8 cellular contexts compared by ENCODE assay signal in the genomic region with DNA sequence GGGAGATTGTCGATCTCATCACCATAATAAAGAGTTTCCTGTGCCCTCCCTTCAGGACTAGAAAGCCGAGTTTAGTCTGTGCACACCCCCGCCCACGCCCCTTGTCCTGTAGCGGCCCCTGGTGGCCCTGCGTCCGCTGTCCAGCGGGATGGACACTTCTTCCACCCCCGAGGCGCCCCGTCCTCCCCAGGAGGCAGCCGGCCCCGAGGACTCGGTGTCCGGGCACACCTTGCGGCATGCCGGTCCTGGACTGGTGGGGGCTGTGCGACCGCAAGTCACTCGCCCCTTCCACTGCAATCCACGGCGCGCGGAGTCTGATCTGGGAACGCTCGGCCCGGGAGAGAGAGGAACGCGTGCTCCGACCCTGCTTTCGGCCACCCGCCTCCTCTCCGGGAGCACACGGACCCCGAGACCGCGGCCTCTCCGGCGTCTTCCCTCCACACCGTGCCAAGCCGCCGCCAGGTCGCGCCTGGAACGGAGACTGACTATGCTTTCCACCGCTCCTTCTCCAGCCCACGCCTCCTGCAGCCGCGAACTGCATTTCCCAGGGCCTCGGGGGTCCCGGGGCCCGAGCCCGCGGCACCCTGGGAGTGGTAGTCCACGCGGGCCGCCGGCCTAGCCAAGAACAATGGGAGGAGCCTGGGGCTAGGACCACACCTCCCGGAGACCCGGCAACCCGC. TPM values are rescaled to one million over a fixed set of nuclear protein-coding genes. Genes with fewer than 3 reads are reported as not detected.
A peak's percentile ranks its signal among the peaks of the same experiment; 100 is the strongest.
DNase-seq lines count a peak whose midpoint lies in the region; ATAC-seq and TF ChIP-seq lines count a peak whose summit lies in the region.

No MANE protein-coding gene starts in this region.

- H3K9me2 ChIP-seq in GM23248 (ENCODE audit: insufficient read depth): no peaks in the 10 kb centered on the region

- peak overlapping the region; percentile 86 for H3K4me2 ChIP-seq in GM23248 (ENCODE audit: unreplicated experiment)
- H3K4me2 ChIP-seq in neuronal stem cell (ENCODE audit: insufficient read depth, low read length, poor library complexity, severe bottlenecking): peak overlapping the region; percentile 99

- H4K20me1 ChIP-seq in GM23248 (ENCODE audit: insufficient read depth): no peaks in the 10 kb centered on the region

- H3K27me3 ChIP-seq in GM23248 (replicated peaks; ENCODE audit: insufficient read depth) (no peaks in the 10 kb centered on the region), foreskin keratinocyte (no peaks in the 10 kb centered on the region), neuronal stem cell (ENCODE audit: control insufficient read depth in 3 of 3, insufficient read depth in 3 of 3, low read depth in 1 of 3, low read length in 3 of 3) (peaks cover 0 to 5% (median 0%) of the 10 kb centered on the region in 3 experiments), subcutaneous abdominal adipose tissue (ENCODE audit: control insufficient read depth in 5 of 5, insufficient read depth in 4 of 5, low read length in 5 of 5) (no peaks in the 10 kb centered on the region)

- peak; percentile 88 for TF ChIP-seq CTCF in foreskin keratinocyte (conservative IDR thresholded peaks at IDR 0.05)

- no peak overlapping the region for H2BK12ac ChIP-seq in neuronal stem cell (ENCODE audit: low read length)

- H3K4ac ChIP-seq in neuronal stem cell (ENCODE audit: low read length): peak overlapping the region; percentile 42

- H4K8ac ChIP-seq in neuronal stem cell (ENCODE audit: low read depth, low read length): peak overlapping the region; percentile 72

- H3K4me1 ChIP-seq in GM23248 (ENCODE audit: insufficient read depth) (no peaks in the 10 kb centered on the region), foreskin keratinocyte (no peaks in the 10 kb centered on the region), neuronal stem cell (ENCODE audit: control insufficient read depth in 2 of 2, insufficient read depth in 1 of 2, low read depth in 1 of 2, low read length in 2 of 2) (peaks cover 15 to 21% of the 10 kb centered on the region in 2 donors), subcutaneous abdominal adipose tissue (ENCODE audit: control insufficient read depth in 5 of 5, insufficient read depth in 5 of 5, low read length in 5 of 5) (peaks cover 6 to 35% (median 28%) of the 10 kb centered on the region in 5 donors)

- peak overlapping the region; percentile 74 for H3K9ac ChIP-seq in GM23248
- H3K9ac ChIP-seq in neuronal stem cell (ENCODE audit: low read depth, low read length, poor library complexity): peak overlapping the region; percentile 97
- H3K9ac ChIP-seq in subcutaneous abdominal adipose tissue (ENCODE audit: low read length in 5 of 5): peak overlapping the region in 4 of 5 donors; percentile 74 to 91 (median 78)

- H2BK120ac ChIP-seq in neuronal stem cell (ENCODE audit: low read depth, low read length): peak overlapping the region; percentile 52

- H3K4me3 ChIP-seq in GM23248: peak overlapping the region; percentile 82
- H3K4me3 ChIP-seq in neuronal stem cell (ENCODE audit: low read length in 2 of 2): peak overlapping the region; percentile 74 to 84
- H3K4me3 ChIP-seq in subcutaneous abdominal adipose tissue (ENCODE audit: low read depth in 1 of 5, low read length in 5 of 5): peak overlapping the region; percentile 67 to 88 (median 78)

- no peak overlapping the region for H2AK5ac ChIP-seq in neuronal stem cell (ENCODE audit: low read depth, low read length)

- peaks cover 46% of the 10 kb centered on the region for H3K79me2 ChIP-seq in GM23248 (ENCODE audit: insufficient read depth)

- peak overlapping the region; percentile 96 for H3K18ac ChIP-seq in neuronal stem cell (ENCODE audit: low read length)

- H3K23ac ChIP-seq in neuronal stem cell (ENCODE audit: low read depth, low read length, poor library complexity): peak overlapping the region; percentile 67

- peak overlapping the region; percentile 98 for H2BK5ac ChIP-seq in neuronal stem cell (ENCODE audit: low read length)

- DNase-seq in ELF-1 (ENCODE audit: low read depth, low spot score) (peak; percentile 98), GM23248 (peak; percentile 98), LHCN-M2 (ENCODE audit: low read depth) (peak; percentile 84), SHP77 (lab: John Stamatoyannopoulos, UW) (peak; percentile 72 to 86), foreskin keratinocyte (peak; percentile 70 to 90), neuronal stem cell (ENCODE audit: low spot score) (peak; percentile 95)
- DNase-seq in activated gamma-delta T cell treated with anti-CD3 and anti-CD28 coated beads, Interleukin-2, amount 50 U/mL, for 16 hours (ENCODE audit: low read depth): peak; percentile 94

- H2AFZ ChIP-seq in GM23248 (peak overlapping the region; percentile 90), neuronal stem cell (ENCODE audit: low read length) (peak overlapping the region; percentile 96)

- H3K36me3 ChIP-seq in GM23248 (ENCODE audit: low read depth): no peaks in the 10 kb centered on the region
- peaks cover 13 to 25% of the 10 kb centered on the region in 2 donors for H3K36me3 ChIP-seq in neuronal stem cell (replicated peaks in 1 of 2; ENCODE audit: control insufficient read depth in 2 of 2, insufficient read depth in 2 of 2, low read length in 2 of 2)
- peaks cover 0 to 24% (median 16%) of the 10 kb centered on the region in 5 donors for H3K36me3 ChIP-seq in subcutaneous abdominal adipose tissue (ENCODE audit: control insufficient read depth in 5 of 5, insufficient read depth in 5 of 5, low read length in 5 of 5)

- H3K9me3 ChIP-seq in GM23248 (ENCODE audit: low read depth) (no peaks in the 10 kb centered on the region), neuronal stem cell (replicated peaks in 1 of 2; ENCODE audit: control insufficient read depth in 2 of 2, insufficient read depth in 1 of 2, low read depth in 1 of 2, low read length in 2 of 2) (no peaks in the 10 kb centered on the region), subcutaneous abdominal adipose tissue (ENCODE audit: control insufficient read depth in 5 of 5, low read length in 5 of 5) (no peaks in the 10 kb centered on the region)

- peak; percentile 80 for ATAC-seq in foreskin keratinocyte

- H3F3A ChIP-seq in GM23248 (ENCODE audit: insufficient read depth): no peaks in the 10 kb centered on the region; the same call in 1 of the 2 replicates

- H4K91ac ChIP-seq in neuronal stem cell (ENCODE audit: low read depth, low read length, poor library complexity): no peak overlapping the region

- in situ Hi-C loops in GM23248 (cut with MboI): no loop called here

- H3K79me1 ChIP-seq in neuronal stem cell (ENCODE audit: low read depth, low read length): peaks cover 18% of the 10 kb centered on the region

- WGBS in GM23248 (ENCODE audit: low coverage in 1 of 2, low lambda C conversion rate in 2 of 2, missing lambda C conversion rate in 2 of 2), 2 experiments: 1 to 3% methylated on average over 40 to 61 of the region's 61 CpGs
- no CpG with 5 or more reads among the region's 61 CpGs for WGBS in neuronal stem cell (ENCODE audit: extremely low coverage in 2 of 2, insufficient read length in 2 of 2, insufficient replicate concordance in 1 of 2), 2 donors

- H3K27ac ChIP-seq in GM23248 (peak overlapping the region; percentile 38), foreskin keratinocyte (no peak overlapping the region), neuronal stem cell (replicated peaks; ENCODE audit: low read length) (peak overlapping the region; percentile 94), subcutaneous abdominal adipose tissue (ENCODE audit: low read depth, low read length) (peak overlapping the region; percentile 76)

- H2BK15ac ChIP-seq in neuronal stem cell (ENCODE audit: low read length): no peak overlapping the region

- H3K14ac ChIP-seq in neuronal stem cell (ENCODE audit: low read length): peak overlapping the region; percentile 97

RNA-seq across cellular contexts. Expression of gene KMT2B, which starts 0.7 kb away (rescaled TPM):
- total RNA-seq in GM23248 (2014; rRNA removed; shearing (Covaris generic)): 6.8 and 7.5 TPM in 2 replicates
- 4.0 and 4.1 TPM in 2 replicates for polyA plus RNA-seq in GM23248 (2016; fragmentation: Nextera tagmentation; extraction: Ambion mirVana)
- total RNA-seq in LHCN-M2 (2014; rRNA removed): 9.8 and 10.8 TPM in 2 replicates
- polyA plus RNA-seq in LHCN-M2 (2012): 11.7 TPM
- total RNA-seq in foreskin keratinocyte: 12.9 and 13.0 TPM in 2 replicates
- polyA plus RNA-seq in foreskin keratinocyte: 16.7 and 17.3 TPM in 2 replicates
- polyA plus RNA-seq in neuronal stem cell (2013, experiment 1 of 2): 11.4 TPM
- polyA plus RNA-seq in neuronal stem cell (2013, experiment 2 of 2): 11.1 TPM

RNA-seq across cellular contexts. Expression of gene ZBTB32, which starts 12.8 kb away (rescaled TPM):
- total RNA-seq in GM23248 (2014; rRNA removed; shearing (Covaris generic)): not detected in 2 replicates
- polyA plus RNA-seq in GM23248 (2016; fragmentation: Nextera tagmentation; extraction: Ambion mirVana) (not detected in 2 replicates), foreskin keratinocyte (not detected in 2 replicates)
- total RNA-seq in LHCN-M2 (2014; rRNA removed) (not detected in 2 replicates), foreskin keratinocyte (not detected in 2 replicates)
- 0.17 TPM for polyA plus RNA-seq in LHCN-M2 (2012)
- not detected for polyA plus RNA-seq in neuronal stem cell (2013, experiment 1 of 2)
- not detected for polyA plus RNA-seq in neuronal stem cell (2013, experiment 2 of 2)

RNA-seq across cellular contexts. Expression of gene IGFLR1, which starts 25.1 kb away (rescaled TPM):
- total RNA-seq in GM23248 (2014; rRNA removed; shearing (Covaris generic)): 1.4 TPM in 1 of 2 replicates, not detected in the other
- polyA plus RNA-seq in GM23248 (2016; fragmentation: Nextera tagmentation; extraction: Ambion mirVana): 3.2 and 3.3 TPM in 2 replicates
- total RNA-seq in LHCN-M2 (2014; rRNA removed): 5.1 and 11.7 TPM in 2 replicates
- 3.9 TPM for polyA plus RNA-seq in LHCN-M2 (2012)
- 3.4 and 3.8 TPM in 2 replicates for total RNA-seq in foreskin keratinocyte
- polyA plus RNA-seq in foreskin keratinocyte: 4.7 and 6.2 TPM in 2 replicates
- polyA plus RNA-seq in neuronal stem cell (2013, experiment 1 of 2): 9.7 TPM
- polyA plus RNA-seq in neuronal stem cell (2013, experiment 2 of 2): 9.4 TPM

RNA-seq across cellular contexts. Expression of gene U2AF1L4, which starts 28.1 kb away (rescaled TPM):
- 10.7 and 18.8 TPM in 2 replicates for total RNA-seq in GM23248 (2014; rRNA removed; shearing (Covaris generic))
- polyA plus RNA-seq in GM23248 (2016; fragmentation: Nextera tagmentation; extraction: Ambion mirVana) (23.1 and 25.3 TPM in 2 replicates), foreskin keratinocyte (15.1 and 18.4 TPM in 2 replicates)
- total RNA-seq in LHCN-M2 (2014; rRNA removed) (12.2 and 12.4 TPM in 2 replicates), foreskin keratinocyte (10.4 and 12.7 TPM in 2 replicates)
- polyA plus RNA-seq in LHCN-M2 (2012): 13.4 TPM
- polyA plus RNA-seq in neuronal stem cell (2013, experiment 1 of 2): 13.5 TPM
- polyA plus RNA-seq in neuronal stem cell (2013, experiment 2 of 2): 14.3 TPM

RNA-seq across cellular contexts. Expression of gene PSENEN, which starts 28.3 kb away (rescaled TPM):
- 15.7 and 21.6 TPM in 2 replicates for total RNA-seq in GM23248 (2014; rRNA removed; shearing (Covaris generic))
- polyA plus RNA-seq in GM23248 (2016; fragmentation: Nextera tagmentation; extraction: Ambion mirVana): 99.7 and 108 TPM in 2 replicates
- total RNA-seq in LHCN-M2 (2014; rRNA removed): 35.2 and 35.6 TPM in 2 replicates
- polyA plus RNA-seq in LHCN-M2 (2012): 106 TPM
- 63.7 and 75.8 TPM in 2 replicates for total RNA-seq in foreskin keratinocyte
- 118 and 136 TPM in 2 replicates for polyA plus RNA-seq in foreskin keratinocyte
- 84.6 TPM for polyA plus RNA-seq in neuronal stem cell (2013, experiment 1 of 2)
- 82.8 TPM for polyA plus RNA-seq in neuronal stem cell (2013, experiment 2 of 2)
